34 cellular contexts compared by ENCODE assay signal in the genomic region with DNA sequence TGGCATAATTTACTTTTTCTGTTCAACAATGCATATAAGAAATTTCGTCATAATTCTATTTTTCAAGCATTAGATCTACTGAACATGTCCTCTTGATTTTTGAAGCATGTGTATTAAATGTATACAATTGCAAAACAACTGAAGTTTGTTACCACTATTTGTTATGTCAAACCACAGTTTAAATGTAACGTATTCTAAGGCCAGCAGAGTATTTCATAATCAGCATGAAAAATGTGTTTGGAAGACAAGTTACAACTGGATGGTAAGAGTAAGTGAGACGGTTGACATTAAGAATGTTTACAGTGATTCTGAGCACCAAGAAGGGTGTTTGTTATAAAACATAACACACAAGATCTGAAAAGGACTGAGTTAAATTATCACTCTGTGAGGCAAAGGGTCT.
"Had no signal": no experiment of that assay in that cellular context is flagged by ENCODE, and none has a peak within 500 bp of the region (broad histone marks: within the 10 kb centered on the region; RNA-seq: fewer than 3 reads in every experiment).

No MANE protein-coding gene starts in this region.

- H3K27ac ChIP-seq: adrenal gland, ascending aorta, breast epithelium, esophagus muscularis mucosa, gastroesophageal sphincter, heart right ventricle, WERI-Rb-1 had no signal

- H3K36me3 Mint-ChIP-seq: activated naive CD8-positive, alpha-beta T cell; brain had no signal

- H3K27me3 ChIP-seq: adrenal gland, ascending aorta, breast epithelium, esophagus muscularis mucosa, gastroesophageal sphincter, heart right ventricle had no signal

- H3K9me3 ChIP-seq: ascending aorta, esophagus muscularis mucosa, gastroesophageal sphincter, heart right ventricle had no signal

- H3K27ac Mint-ChIP-seq: activated B cell treated with CpG ODN at 0.5 μM for 24 hours; activated CD8-positive, alpha-beta T cell treated with anti-CD3 and anti-CD28 coated beads for 36 hours; activated naive CD8-positive, alpha-beta T cell; activated T-helper 17 cell treated with anti-CD3 and anti-CD28 coated beads, Interleukin-2, amount 50 U/mL, for 72 hours; brain; T-helper 17 cell; T-helper 2 cell treated with Interferon-gamma antibody and Interleukin-4, amounts not matched to agents 5 μg/mL and 100 μg/mL, for 36 hours had no signal

- H3K9me3 Mint-ChIP-seq: activated T-helper 17 cell treated with anti-CD3 and anti-CD28 coated beads, Interleukin-2, amount 50 U/mL, for 72 hours; brain had no signal

- DNase-seq: activated B cell treated with CpG ODN at 0.5 μM for 24 hours; activated CD4-positive, alpha-beta T cell treated with anti-CD3 and anti-CD28 coated beads for 48 hours; activated CD4-positive, alpha-beta T cell treated with anti-CD3 and anti-CD28 coated beads, Interleukin-2, amount 50 U/mL, for 1 hour; activated CD4-positive, alpha-beta T cell treated with anti-CD3 and anti-CD28 coated beads, Interleukin-2, amount 50 U/mL, for 48 hours; activated CD8-positive, alpha-beta memory T cell treated with anti-CD3 and anti-CD28 coated beads for 24 hours; activated CD8-positive, alpha-beta T cell treated with anti-CD3 and anti-CD28 coated beads for 36 hours; activated effector memory CD4-positive, alpha-beta T cell treated with Interleukin-2 at 50 U/mL for 16 hours; activated gamma-delta T cell treated with Interleukin-2 at 50 U/mL for 16 hours; activated naive CD4-positive, alpha-beta T cell treated with anti-CD3 and anti-CD28 coated beads, Interleukin-2, amount 50 U/mL, for 16 hours; activated naive CD4-positive, alpha-beta T cell treated with Interleukin-2 at 50 U/mL for 16 hours; activated T-cell treated with anti-CD3 and anti-CD28 coated beads, Interleukin-2, amount 50 U/mL, for 4 hours; adrenal gland; caudate nucleus; cortex of kidney; dermis blood vessel endothelial cell; effector CD4-positive, alpha-beta T cell; erythroblast; foreskin melanocyte; heart right ventricle; T-helper 1 cell; T-helper 17 cell; T1000; WERI-Rb-1 had no signal

- ATAC-seq: activated CD4-positive, CD25-positive, alpha-beta regulatory T cell treated with anti-CD3 and anti-CD28 coated beads, Interleukin-2, amount 50 U/mL, for 24 hours; activated CD8-positive, alpha-beta T cell treated with anti-CD3 and anti-CD28 coated beads for 36 hours; activated T-cell treated with anti-CD3 and anti-CD28 coated beads, Interleukin-2, amount 50 U/mL, for 4 hours; activated T-helper 17 cell treated with anti-CD3 and anti-CD28 coated beads, Interleukin-2, amount 50 U/mL, for 72 hours; gastroesophageal sphincter; heart right ventricle; T-helper 17 cell had no signal

- H3K36me3 ChIP-seq: adrenal gland, ascending aorta, breast epithelium, esophagus muscularis mucosa, gastroesophageal sphincter, heart right ventricle, WERI-Rb-1 had no signal

- H3K4me1 Mint-ChIP-seq: activated B cell treated with CpG ODN at 0.5 μM for 24 hours; activated T-helper 17 cell treated with anti-CD3 and anti-CD28 coated beads, Interleukin-2, amount 50 U/mL, for 72 hours; brain; T-helper 17 cell had no signal

- H3K4me3 ChIP-seq: adrenal gland, ascending aorta, breast epithelium, esophagus muscularis mucosa, gastroesophageal sphincter, heart right ventricle had no signal

- H3K4me3 Mint-ChIP-seq: activated B cell treated with CpG ODN at 0.5 μM for 24 hours; activated CD8-positive, alpha-beta T cell treated with anti-CD3 and anti-CD28 coated beads for 36 hours; activated naive CD8-positive, alpha-beta T cell; activated T-cell treated with anti-CD3 and anti-CD28 coated beads, Interleukin-2, amount 50 U/mL, for 4 hours; activated T-helper 17 cell treated with anti-CD3 and anti-CD28 coated beads, Interleukin-2, amount 50 U/mL, for 72 hours; brain; T-helper 17 cell; T-helper 2 cell treated with Interferon-gamma antibody and Interleukin-4, amounts not matched to agents 5 μg/mL and 100 μg/mL, for 36 hours had no signal

- H3K27me3 Mint-ChIP-seq: activated B cell treated with CpG ODN at 0.5 μM for 24 hours; activated CD8-positive, alpha-beta T cell treated with anti-CD3 and anti-CD28 coated beads for 36 hours; activated naive CD8-positive, alpha-beta T cell; activated T-helper 17 cell treated with anti-CD3 and anti-CD28 coated beads, Interleukin-2, amount 50 U/mL, for 72 hours; brain; T-helper 17 cell had no signal

- H3K4me1 ChIP-seq: adrenal gland, ascending aorta, breast epithelium, esophagus muscularis mucosa, gastroesophageal sphincter, heart right ventricle had no signal

- FAIRE-seq: colon, endometrium had no signal
